8 cellular contexts compared by ENCODE assay signal in the genomic region with DNA sequence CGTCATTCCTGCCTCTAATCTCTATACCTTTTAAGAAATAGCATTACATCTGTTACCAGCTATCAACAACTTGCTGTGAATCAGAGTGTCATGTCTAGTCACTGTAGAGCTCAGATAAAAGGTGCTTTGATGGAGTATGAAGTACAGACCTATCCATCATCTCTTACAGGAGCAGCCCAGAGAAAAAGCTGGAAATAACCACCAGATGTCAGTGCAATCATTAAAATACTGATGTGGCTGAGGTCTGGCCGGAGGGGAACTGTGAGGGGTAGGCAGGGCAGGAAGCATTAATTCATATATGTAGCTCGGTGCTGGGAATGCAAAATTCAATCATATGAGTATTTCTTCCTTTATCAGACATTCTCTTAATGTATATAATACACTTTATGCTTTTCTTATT.
A peak's percentile ranks its signal among the peaks of the same experiment; 100 is the strongest.
DNase-seq lines count a peak whose midpoint lies in the region; ATAC-seq and TF ChIP-seq lines count a peak whose summit lies in the region.

No MANE protein-coding gene starts in this region.

- WGBS in lung, 2 donors: 36 to 39% methylated on average over 3 of the region's 3 CpGs

- H3K27ac ChIP-seq in lung (ENCODE audit: low read depth in 1 of 2, low read length in 1 of 2): no peak overlapping the region
- no peak overlapping the region for H3K27ac ChIP-seq in tibial artery

- peaks cover 14% of the 10 kb centered on the region for H3K4me1 Mint-ChIP-seq in Caco-2 (ENCODE audit: low read depth, unreplicated experiment)

- H3K4me1 ChIP-seq in Caco-2 (peaks cover 8% of the 10 kb centered on the region; the same call in 1 of the 2 replicates), lung (ENCODE audit: control insufficient read depth in 2 of 2, insufficient read depth in 2 of 2, low read length in 2 of 2) (no peaks in the 10 kb centered on the region), tibial artery (no peaks in the 10 kb centered on the region)

- H3K36me3 ChIP-seq in Caco-2 (ENCODE audit: control insufficient read depth, insufficient read depth, low read length) (no peaks in the 10 kb centered on the region), lung (ENCODE audit: control insufficient read depth in 2 of 2, insufficient read depth in 2 of 2, low read length in 2 of 2) (no peaks in the 10 kb centered on the region), tibial artery (no peaks in the 10 kb centered on the region)

- ATAC-seq in HG02885 (IDR thresholded peaks at IDR 0.05; ENCODE audit: poor library complexity, unreplicated experiment): peak; percentile 58
- no peak for ATAC-seq in lung (ENCODE audit: insufficient read depth, low FRiP score)

- intact Hi-C loops in Caco-2 (cut with micrococcal nuclease; ENCODE audit: unreplicated experiment) (loop anchor here (1.0 to 10.0 kb wide), 5 partner anchors 14 to 1465 kb away; a partner anchor contains a TSS), tibial artery (cut with DNase I; ENCODE audit: low total_unique reads) (no loop called here)

- no peaks in the 10 kb centered on the region for H3K9me3 Mint-ChIP-seq in Caco-2 (ENCODE audit: unreplicated experiment)

- H3K9me3 ChIP-seq in Caco-2 (no peaks in the 10 kb centered on the region), lung (ENCODE audit: control insufficient read depth in 2 of 2, insufficient read depth in 1 of 2, low read length in 1 of 2) (no peaks in the 10 kb centered on the region), tibial artery (no peaks in the 10 kb centered on the region)

- DNase-seq in Caco-2 (peak; percentile 44 to 52), amniotic epithelial cell (ENCODE audit: low read depth) (peak; percentile 31), lung (ENCODE audit: low spot score) (no peak), SHP77 treated with DMSO at 0.1 percent for 48 hours (lab: John Stamatoyannopoulos, UW) (no peak), tibial artery (no peak)
- DNase-seq in stimulated activated CD4-positive, alpha-beta T cell treated with anti-CD3 and anti-CD28 coated beads, Interleukin-2, amount 100 ng/mL, for 24 hours: no peak
- DNase-seq in activated CD4-positive, CD25-positive, alpha-beta regulatory T cell treated with anti-CD3 and anti-CD28 coated beads, Interleukin-2, amount 50 U/mL, for 72 hours: no peak

- no peak overlapping the region for H3K4me3 ChIP-seq in Caco-2 (ENCODE audit: low read depth, low read length)
- H3K4me3 ChIP-seq in lung: no peak overlapping the region
- H3K4me3 ChIP-seq in tibial artery: no peak overlapping the region

- H3K27me3 ChIP-seq in Caco-2 (replicated peaks; ENCODE audit: control insufficient read depth, insufficient read depth, low read length) (no peaks in the 10 kb centered on the region), lung (ENCODE audit: control insufficient read depth, insufficient read depth) (no peaks in the 10 kb centered on the region), tibial artery (no peaks in the 10 kb centered on the region)

- H3K27me3 Mint-ChIP-seq in Caco-2 (ENCODE audit: insufficient read depth, unreplicated experiment): no peaks in the 10 kb centered on the region

- no peak overlapping the region for H3K4me3 Mint-ChIP-seq in Caco-2 (ENCODE audit: unreplicated experiment)

- H3K36me3 Mint-ChIP-seq in Caco-2 (ENCODE audit: insufficient read depth, unreplicated experiment): peaks cover 33% of the 10 kb centered on the region

- CTCF ChIA-PET in Caco-2 (lab: Charles Lee): interaction anchor here (0.8 to 1.6 kb wide), 8 partner anchors 99 to 1469 kb away, joined by 3 to 10 read pairs (median 4); a partner anchor contains a TSS

- BruUV-seq in Caco-2 (replicated peaks; lab: Mats Ljungman, UMichigan): no TSS peak

- TF ChIP-seq CTCF in Caco-2 (IDR thresholded peaks at IDR 0.05; ENCODE audit: insufficient read depth in 1 of 2, low read depth in 1 of 2, low read length in 1 of 2, severe bottlenecking in 1 of 2, unreplicated experiment in 1 of 2) (peak; percentile 38 to 47), lung (IDR thresholded peaks at IDR 0.05; ENCODE audit: control extremely low read depth, extremely low read depth) (peak; percentile 4), tibial artery (IDR thresholded peaks at IDR 0.05) (no peak)

- peak overlapping the region; percentile 75 for H3K27ac Mint-ChIP-seq in Caco-2 (ENCODE audit: unreplicated experiment)

- POLR2A ChIA-PET in Caco-2 (lab: Charles Lee): no interaction called here

Comparison
In these comparisons a context has a peak if more than half of its experiments do, and no peak if none do; other contexts are left out.
1. DNase-seq: peak in Caco-2 (2 of 2) and amniotic epithelial cell (single experiment); none in lung (single experiment), SHP77 treated with DMSO at 0.1 percent for 48 hours (single experiment), stimulated activated CD4-positive, alpha-beta T cell treated with anti-CD3 and anti-CD28 coated beads, Interleukin-2, amount 100 ng/mL, for 24 hours (0 of 2), activated CD4-positive, CD25-positive, alpha-beta regulatory T cell treated with anti-CD3 and anti-CD28 coated beads, Interleukin-2, amount 50 U/mL, for 72 hours (single experiment) and tibial artery (0 of 2).
2. CTCF ChIP-seq: peak in Caco-2 (2 of 2) and lung (single experiment); none in tibial artery (0 of 2).